Comparison of ENCODE assay signal across 10 cellular contexts in genomic region chr6:17505062-17505476, GRCh38.
DNase-seq lines count a peak whose midpoint lies in the region; ATAC-seq and TF ChIP-seq lines count a peak whose summit lies in the region.
"Had no signal": no experiment of that assay in that cellular context is flagged by ENCODE, and none has a peak within 500 bp of the region (broad histone marks: within the 10 kb centered on the region; RNA-seq: fewer than 3 reads in every experiment).

No MANE protein-coding gene starts in this region.

- H3K4me1 ChIP-seq in foreskin keratinocyte (no peaks in the 10 kb centered on the region), upper lobe of right lung (no peaks in the 10 kb centered on the region)
- no peaks in the 10 kb centered on the region for H3K4me1 ChIP-seq in effector memory CD4-positive, alpha-beta T cell (ENCODE audit: control insufficient read depth, insufficient read depth, low read length, poor library complexity, severe bottlenecking)
- H3K4me1 ChIP-seq: prostate gland had no signal

- H3K9me3 ChIP-seq in upper lobe of right lung = no peaks in the 10 kb centered on the region
- H3K9me3 ChIP-seq in effector memory CD4-positive, alpha-beta T cell (ENCODE audit: control insufficient read depth, low read length) = no peaks in the 10 kb centered on the region
- H3K9me3 ChIP-seq: prostate gland had no signal

- peak; percentile 3 for DNase-seq in SIG-M5 treated with dmso at 0.1 percent for 504 hours (lab: John Stamatoyannopoulos, UW; ENCODE audit: unreplicated experiment)
- no peak for DNase-seq in SIG-M5 (lab: John Stamatoyannopoulos, UW)
- peak; percentile 67 for DNase-seq in SK-MEL-5 (ENCODE audit: low read depth, low spot score)
- DNase-seq in foreskin keratinocyte = peak; percentile 8 to 35
- no peak for DNase-seq in upper lobe of right lung
- no peak for DNase-seq in cerebellar nuclear complex (lab: John Stamatoyannopoulos, UW)
- DNase-seq in NOMO-1 treated with dmso at 0.1 percent for 144 hours (lab: John Stamatoyannopoulos, UW; ENCODE audit: unreplicated experiment) = no peak
- no peak for DNase-seq in effector memory CD4-positive, alpha-beta T cell
- DNase-seq: stimulated activated naive CD8-positive, alpha-beta T cell treated with anti-CD3 and anti-CD28 coated beads, Interleukin-15, amount 100 ng/mL, for 72 hours had no signal

- in situ Hi-C loops in SK-MEL-5 (cut with HindIII; ENCODE audit: low pct_unique_long_range_greater_than_20kb, low sequenced_read_pairs) = no loop called here

- intact Hi-C loops in upper lobe of right lung (cut with DNase I) = no loop called here

- H3K27ac ChIP-seq in foreskin keratinocyte (no peak overlapping the region), upper lobe of right lung (no peak overlapping the region)
- no peak overlapping the region for H3K27ac ChIP-seq in effector memory CD4-positive, alpha-beta T cell (ENCODE audit: insufficient read depth, low read length, poor library complexity, severe bottlenecking)
- H3K27ac ChIP-seq: prostate gland had no signal

- H3K4me3 ChIP-seq in upper lobe of right lung = no peak overlapping the region
- H3K4me3 ChIP-seq in effector memory CD4-positive, alpha-beta T cell (ENCODE audit: insufficient read depth, low read depth, low read length, poor library complexity, severe bottlenecking) = no peak overlapping the region
- H3K4me3 ChIP-seq: prostate gland had no signal

- peak; percentile 69 for ATAC-seq in foreskin keratinocyte
- ATAC-seq in upper lobe of right lung = no peak
- ATAC-seq: stimulated activated naive CD8-positive, alpha-beta T cell treated with anti-CD3 and anti-CD28 coated beads, Interleukin-15, amount 100 ng/mL, for 72 hours had no signal

- H3K27me3 ChIP-seq in foreskin keratinocyte (no peaks in the 10 kb centered on the region), upper lobe of right lung (no peaks in the 10 kb centered on the region)
- no peaks in the 10 kb centered on the region for H3K27me3 ChIP-seq in effector memory CD4-positive, alpha-beta T cell (replicated peaks; ENCODE audit: control insufficient read depth, insufficient read depth, low read length, poor library complexity, severe bottlenecking)

- no peaks in the 10 kb centered on the region for H3K36me3 ChIP-seq in upper lobe of right lung
- H3K36me3 ChIP-seq in effector memory CD4-positive, alpha-beta T cell (ENCODE audit: control insufficient read depth, insufficient read depth, low read length) = no peaks in the 10 kb centered on the region
- H3K36me3 ChIP-seq: prostate gland had no signal

- TF ChIP-seq CTCF in foreskin keratinocyte (conservative IDR thresholded peaks at IDR 0.05) = peak; percentile 62
- peak; percentile 22 for TF ChIP-seq CTCF in upper lobe of right lung (IDR thresholded peaks at IDR 0.05)

Comparison
In these comparisons a context has a peak if more than half of its experiments do, and no peak if none do; other contexts are left out.
1. DNase-seq: peak in SIG-M5 treated with dmso at 0.1 percent for 504 hours (single experiment), SK-MEL-5 (single experiment) and foreskin keratinocyte (2 of 2); none in SIG-M5 (single experiment), upper lobe of right lung (single experiment), cerebellar nuclear complex (0 of 2), NOMO-1 treated with dmso at 0.1 percent for 144 hours (single experiment) and effector memory CD4-positive, alpha-beta T cell (0 of 3).